ENCODE assay signal across 7 cellular contexts in the genomic region with DNA sequence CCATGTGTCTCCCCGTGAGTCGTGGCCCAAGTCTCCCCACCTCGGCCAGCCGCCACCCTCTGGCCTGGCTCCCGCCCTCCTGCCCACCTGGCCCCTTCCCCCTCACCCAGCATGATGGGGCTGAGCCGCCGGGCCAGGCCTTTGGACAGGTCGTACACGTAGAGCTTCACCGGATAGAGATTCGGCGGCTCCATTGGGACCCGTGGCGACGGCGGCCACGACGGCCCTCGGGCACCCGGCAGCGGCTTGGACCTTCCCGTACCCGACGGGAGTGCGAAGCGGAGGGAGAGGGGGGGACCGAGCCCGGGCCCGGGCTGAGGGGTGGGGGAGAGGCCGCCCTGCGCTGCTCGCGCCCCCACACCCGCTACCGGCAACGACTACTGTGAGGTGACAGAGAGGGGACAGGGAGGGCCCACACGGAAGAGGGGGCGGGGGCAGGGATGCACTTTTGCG. TPM values are rescaled to one million over a fixed set of nuclear protein-coding genes. Genes with fewer than 3 reads are reported as not detected.
DNase-seq lines count a peak whose midpoint lies in the region; ATAC-seq, FAIRE-seq and TF ChIP-seq lines count a peak whose summit lies in the region.

A gene (minus strand): TSS at position 398 of the 453 bp plus-strand sequence. CDS start 204 bp downstream, at position 194.

- H3K4me3 ChIP-seq in GM23338 (peak within 1 kb of the TSS; percentile 80), MM.1S (ENCODE audit: low read length) (peak within 1 kb of the TSS; percentile 98), bronchial epithelial cell (ENCODE audit: low read depth, low read length) (peak within 1 kb of the TSS; percentile 97), left lung (peak within 1 kb of the TSS; percentile 90 to 96)

- no peaks in the 10 kb centered on the region for H3K9me2 ChIP-seq in GM23338 (ENCODE audit: insufficient read depth)
- H3K9me2 ChIP-seq in MM.1S (replicated peaks; ENCODE audit: insufficient read depth, low read length) = no peaks in the 10 kb centered on the region

- peaks cover 22% of the 10 kb centered on the region for H3K4me1 Mint-ChIP-seq in GM23338

- DNase-seq in GM23338 (ENCODE audit: low spot score) = peak; percentile 67
- no peak for DNase-seq in MM.1S
- peak; percentile 29 for DNase-seq in bronchial epithelial cell (ENCODE audit: low read depth)
- DNase-seq in left lung = no peak
- no peak for DNase-seq in central memory CD4-positive, alpha-beta T cell

- intact Hi-C loops in left lung (cut with DNase I) = no loop called here

- H3K4me1 ChIP-seq in GM23338 (ENCODE audit: insufficient read depth) = peaks cover 15% of the 10 kb centered on the region
- peaks cover 12% of the 10 kb centered on the region for H3K4me1 ChIP-seq in MM.1S (ENCODE audit: low read length)
- peaks cover 17 to 50% of the 10 kb centered on the region in 2 donors for H3K4me1 ChIP-seq in left lung

- peak within 1 kb of the TSS; percentile 98 for H3K4me3 Mint-ChIP-seq in GM23338

- H3K36me3 ChIP-seq in GM23338 (ENCODE audit: insufficient read depth) = peaks cover 21% of the 10 kb centered on the region
- no peaks in the 10 kb centered on the region for H3K36me3 ChIP-seq in MM.1S (replicated peaks; ENCODE audit: insufficient read depth, low read length)
- H3K36me3 ChIP-seq in bronchial epithelial cell (ENCODE audit: control insufficient read depth, insufficient read depth, low read length) = peaks cover 1% of the 10 kb centered on the region
- H3K36me3 ChIP-seq in left lung = peaks cover 0 to 35% of the 10 kb centered on the region in 2 donors

- peaks cover 42% of the 10 kb centered on the region for H3K36me3 Mint-ChIP-seq in GM23338 (ENCODE audit: low read depth)

- H3K27ac Mint-ChIP-seq in GM23338 = peak within 1 kb of the TSS; percentile 100

- H2AFZ ChIP-seq in GM23338 = peak within 1 kb of the TSS; percentile 86
- peak within 1 kb of the TSS; percentile 88 for H2AFZ ChIP-seq in MM.1S (ENCODE audit: low read length)

- H3F3A ChIP-seq in GM23338 (replicated peaks; ENCODE audit: low read depth) = peaks cover 21% of the 10 kb centered on the region; the same call in 1 of the 2 replicates
- H3F3A ChIP-seq in MM.1S (ENCODE audit: insufficient read depth, low read length) = no peaks in the 10 kb centered on the region

- H3K79me2 ChIP-seq in GM23338 (replicated peaks; ENCODE audit: insufficient read depth) (peaks cover 67% of the 10 kb centered on the region), MM.1S (ENCODE audit: low read length) (peaks cover 89% of the 10 kb centered on the region)

- H3K9me3 ChIP-seq in MM.1S (replicated peaks; ENCODE audit: insufficient read depth, low read length) (no peaks in the 10 kb centered on the region), left lung (no peaks in the 10 kb centered on the region)

- H3K27me3 ChIP-seq in GM23338 (ENCODE audit: insufficient read depth) (no peaks in the 10 kb centered on the region), MM.1S (replicated peaks; ENCODE audit: insufficient read depth, low read length) (no peaks in the 10 kb centered on the region), bronchial epithelial cell (ENCODE audit: control insufficient read depth, insufficient read depth, low read length) (no peaks in the 10 kb centered on the region), left lung (no peaks in the 10 kb centered on the region)

- no peak for FAIRE-seq in bronchial epithelial cell (lab: Jason Lieb, UNC)

- H3K27ac ChIP-seq in GM23338 (ENCODE audit: low read depth) = peak within 1 kb of the TSS; percentile 98
- peak within 1 kb of the TSS; percentile 92 for H3K27ac ChIP-seq in MM.1S (ENCODE audit: low read length)
- peak within 1 kb of the TSS; percentile 93 to 94 for H3K27ac ChIP-seq in left lung

- peaks cover 18% of the 10 kb centered on the region for H4K20me1 ChIP-seq in GM23338 (replicated peaks; ENCODE audit: insufficient read depth)
- H4K20me1 ChIP-seq in MM.1S (ENCODE audit: insufficient read depth, low read length) = 0 out of 2 replicates have a peak, but pooled peaks cover 3% of the 10 kb centered on the region

- peak within 1 kb of the TSS; percentile 98 for H3K9ac ChIP-seq in MM.1S (ENCODE audit: low read length)

- TF ChIP-seq CTCF in GM23338 (conservative IDR thresholded peaks at IDR 0.05; ENCODE audit: low read depth in 2 of 2) (no peak), MM.1S (IDR thresholded peaks at IDR 0.05; ENCODE audit: low read length) (no peak), bronchial epithelial cell (IDR thresholded peaks at IDR 0.05; ENCODE audit: insufficient read depth, low read length, severe bottlenecking) (peak; percentile 4), left lung (IDR thresholded peaks at IDR 0.05) (no peak), subcutaneous adipose tissue (IDR thresholded peaks at IDR 0.05; ENCODE audit: low read depth) (no peak)

- H3K27me3 Mint-ChIP-seq in GM23338 (ENCODE audit: insufficient read depth, low read depth, poor library complexity) = peaks cover 18% of the 10 kb centered on the region

- ATAC-seq in GM18502 (IDR thresholded peaks at IDR 0.05; ENCODE audit: poor library complexity, unreplicated experiment) (peak; percentile 32), GM23338 (peak; percentile 81), left lung (peak; percentile 33)

- H3K4me2 ChIP-seq in GM23338 (peak within 1 kb of the TSS; percentile 94), MM.1S (ENCODE audit: low read depth, low read length) (peak within 1 kb of the TSS; percentile 99)

- no peaks in the 10 kb centered on the region; the same call in 2 of the 3 replicates for H3K9me3 Mint-ChIP-seq in GM23338

TF ChIP-seq in GM23338, 12 proteins besides CTCF, POLR2A, EP300 and RAD21:
- peak; percentile 96 for TF ChIP-seq POLR2AphosphoS5 (IDR thresholded peaks at IDR 0.05; ENCODE audit: low read depth)
- TF ChIP-seq NANOG (IDR thresholded peaks at IDR 0.05; ENCODE audit: borderline replicate concordance) = no peak
- TF ChIP-seq, protein P1, sequence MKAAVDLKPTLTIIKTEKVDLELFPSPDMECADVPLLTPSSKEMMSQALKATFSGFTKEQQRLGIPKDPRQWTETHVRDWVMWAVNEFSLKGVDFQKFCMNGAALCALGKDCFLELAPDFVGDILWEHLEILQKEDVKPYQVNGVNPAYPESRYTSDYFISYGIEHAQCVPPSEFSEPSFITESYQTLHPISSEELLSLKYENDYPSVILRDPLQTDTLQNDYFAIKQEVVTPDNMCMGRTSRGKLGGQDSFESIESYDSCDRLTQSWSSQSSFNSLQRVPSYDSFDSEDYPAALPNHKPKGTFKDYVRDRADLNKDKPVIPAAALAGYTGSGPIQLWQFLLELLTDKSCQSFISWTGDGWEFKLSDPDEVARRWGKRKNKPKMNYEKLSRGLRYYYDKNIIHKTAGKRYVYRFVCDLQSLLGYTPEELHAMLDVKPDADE (IDR thresholded peaks at IDR 0.05) = 0 out of 2 replicates have a peak, but pooled peaks have one; percentile 39

RNA-seq across cellular contexts. Expression of the gene that starts here (rescaled TPM):
- total RNA-seq in GM23338 (2014; rRNA removed; shearing (Covaris generic)) = 40.4 and 53.8 TPM in 2 replicates
- 33.7 and 37.9 TPM in 2 replicates for polyA plus RNA-seq in GM23338 (2016; fragmentation: Nextera tagmentation; extraction: Ambion mirVana)
- total RNA-seq in bronchial epithelial cell (10.8 and 17.5 TPM in 2 replicates), left lung (10 to 100 TPM; 27.2 to 42.9 TPM), subcutaneous adipose tissue (10 to 100 TPM in 3 of 4 donors, 1 to 10 TPM in 1; 9.2 to 29.0 (median 17.8) TPM)

Comparison
In these comparisons a context has a peak if more than half of its experiments do, and no peak if none do; other contexts are left out.
1. DNase-seq: peak in GM23338 (single experiment) and bronchial epithelial cell (single experiment); none in MM.1S (single experiment), left lung (0 of 2) and central memory CD4-positive, alpha-beta T cell (single experiment).
2. Peak in every context shown above with its lines, with median percentiles within 50 percentile points of each other: ATAC-seq, H3K27ac ChIP-seq and H3K4me3 ChIP-seq.